ENCODE assay signal across 1 cellular context in the genomic region with DNA sequence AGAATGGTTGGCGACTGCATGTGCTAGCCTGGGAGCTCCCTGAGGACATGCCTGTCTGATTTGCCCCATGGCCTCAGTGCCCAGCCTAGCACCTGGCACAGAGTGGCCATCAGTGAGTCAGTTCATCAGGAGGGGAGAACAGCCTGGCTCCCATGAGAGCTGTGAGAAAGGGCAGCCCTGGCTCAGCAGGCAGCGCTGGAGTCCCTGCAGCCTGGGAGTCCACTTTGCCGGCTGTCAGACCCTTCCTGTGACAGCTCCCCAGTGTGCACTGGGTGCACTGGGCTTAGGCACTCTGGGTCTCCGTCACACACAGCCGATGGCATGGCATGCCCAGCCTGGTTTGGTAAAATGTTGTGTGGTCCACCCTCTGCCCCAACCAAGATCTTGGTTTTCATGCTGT.
TF ChIP-seq lines count a peak whose summit lies in the region.

No MANE protein-coding gene starts in this region.

TF ChIP-seq in WTC11, 78 proteins besides CTCF, POLR2A, EP300 and RAD21 (continued from another document):
- TF ChIP-seq MLX (CRISPR knock-in tag; IDR thresholded peaks at IDR 0.05) = no peak
- no peak for TF ChIP-seq ZNF219 (CRISPR knock-in tag; IDR thresholded peaks at IDR 0.05; ENCODE audit: borderline replicate concordance)
- no peak for TF ChIP-seq ZNF416 (CRISPR knock-in tag; IDR thresholded peaks at IDR 0.05)
- no peak for TF ChIP-seq USF2 (CRISPR knock-in tag; IDR thresholded peaks at IDR 0.05)
